In the genomic region with DNA sequence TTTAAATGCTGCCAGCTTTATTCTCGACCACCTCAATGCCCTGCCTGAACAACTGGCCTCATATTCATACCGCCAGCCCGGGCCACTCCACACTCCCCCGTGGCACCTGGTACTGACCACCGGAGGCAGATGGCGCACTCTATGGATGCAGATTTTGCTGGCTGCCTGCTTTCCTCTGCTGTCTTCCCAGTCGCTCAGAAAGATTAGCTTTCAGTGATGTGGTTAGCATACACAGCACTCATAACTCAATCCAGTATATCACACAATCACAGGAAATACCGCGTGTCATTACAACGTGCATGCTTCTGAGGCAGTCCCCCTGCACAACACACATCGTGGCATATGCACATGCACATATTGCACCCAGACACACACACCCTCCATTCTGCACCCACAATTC, we compare ENCODE assay signal across 10 cellular contexts.
DNase-seq lines count a peak whose midpoint lies in the region; ATAC-seq, FAIRE-seq and TF ChIP-seq lines count a peak whose summit lies in the region.
"Had no signal": no experiment of that assay in that cellular context is flagged by ENCODE, and none has a peak within 500 bp of the region (broad histone marks: within the 10 kb centered on the region; RNA-seq: fewer than 3 reads in every experiment).

No MANE protein-coding gene starts in this region.

- no peak overlapping the region for H3K4me3 ChIP-seq in HCT116 (replicated peaks in 1 of 2; ENCODE audit: low read depth in 1 of 2, low read length in 2 of 2)
- H3K4me3 ChIP-seq in pancreas, result no peak overlapping the region
- H3K4me3 ChIP-seq: prostate gland had no signal

- ATAC-seq in HCT116 (peak; percentile 79), pancreas (no peak)

- H3K9me3 ChIP-seq in HCT116 (ENCODE audit: control insufficient read depth in 1 of 2, insufficient read depth in 1 of 2, low read depth in 1 of 2, low read length in 2 of 2) (no peaks in the 10 kb centered on the region), pancreas (no peaks in the 10 kb centered on the region)
- H3K9me3 ChIP-seq: prostate gland had no signal

- POLR2A ChIA-PET in HCT116 (lab: Charles Lee), result no interaction called here

- H3K4me1 ChIP-seq in HCT116 (ENCODE audit: control insufficient read depth in 1 of 2, insufficient read depth in 2 of 2, low read length in 2 of 2) (no peaks in the 10 kb centered on the region), pancreas (no peaks in the 10 kb centered on the region)
- H3K4me1 ChIP-seq: prostate gland had no signal

- DNase-seq in CMK (ENCODE audit: low read depth) (peak; percentile 20), HCT116 (ENCODE audit: low read depth, low spot score) (no peak), amniotic epithelial cell (ENCODE audit: low read depth) (peak; percentile 8), myocyte (ENCODE audit: low read depth) (peak; percentile 15), pancreas (no peak), COR-L47 (lab: John Stamatoyannopoulos, UW) (no peak), Kasumi-1 (lab: John Stamatoyannopoulos, UW) (no peak)
- DNase-seq: activated effector memory CD4-positive, alpha-beta T cell treated with Interleukin-2 at 50 U/mL for 16 hours had no signal

- no TSS peak for BruUV-seq in HCT116 (replicated peaks; lab: Mats Ljungman, UMichigan)

- TF ChIP-seq POLR2A in HCT116 (IDR thresholded peaks at IDR 0.05; ENCODE audit: borderline replicate concordance, extremely low read depth, insufficient read depth, insufficient read length), result no peak

- no peaks in the 10 kb centered on the region for H3K36me3 ChIP-seq in HCT116 (ENCODE audit: control insufficient read depth in 1 of 2, insufficient read depth in 2 of 2, low read length in 2 of 2)
- no peaks in the 10 kb centered on the region for H3K36me3 ChIP-seq in pancreas
- H3K36me3 ChIP-seq: prostate gland had no signal

- CTCF ChIA-PET in HCT116 (lab: Charles Lee), result no interaction called here

- RAD21 ChIA-PET in HCT116 (lab: Charles Lee; ENCODE audit: low non-redundant PET in 1 of 2, low total read pairs in 2 of 2, uncharacterized antibody in 2 of 2, unreplicated experiment in 2 of 2), result no interaction called here

- no peak for TF ChIP-seq RAD21 in HCT116 (IDR thresholded peaks at IDR 0.05; ENCODE audit: low read depth)

- no peaks in the 10 kb centered on the region for H4K20me1 ChIP-seq in HCT116 (ENCODE audit: insufficient read depth)

- H3K27ac ChIP-seq in HCT116 (ENCODE audit: low read depth, low read length), result no peak overlapping the region
- H3K27ac ChIP-seq in pancreas, result no peak overlapping the region
- H3K27ac ChIP-seq: prostate gland had no signal

- H3K27me3 ChIP-seq in HCT116 (ENCODE audit: insufficient read depth, low read length) (no peaks in the 10 kb centered on the region), pancreas (peaks cover 0 to 4% (median 0%) of the 10 kb centered on the region in 4 donors)

- H3K79me2 ChIP-seq in HCT116 (ENCODE audit: insufficient read depth, low read length), result no peaks in the 10 kb centered on the region

- no peak for FAIRE-seq in pancreas (lab: Jason Lieb, UNC)
- FAIRE-seq: endometrium had no signal

- 61 to 68% methylated on average over 11 of the region's 11 CpGs for WGBS in pancreas, 2 donors

- no peak overlapping the region for H2AFZ ChIP-seq in HCT116 (ENCODE audit: low read depth, low read length, poor library complexity, severe bottlenecking)

- TF ChIP-seq CTCF in HCT116 (IDR thresholded peaks at IDR 0.05 in 2 of 3, conservative IDR thresholded peaks at IDR 0.05 in 1 of 3; ENCODE audit: borderline replicate concordance in 1 of 3, insufficient read depth in 1 of 3, low read depth in 2 of 3, low read length in 2 of 3), result peak in 1 of 3 experiments; percentile 28; a peak in 2 of 6 replicates
- no peak for TF ChIP-seq CTCF in pancreas (IDR thresholded peaks at IDR 0.05)

- no peak overlapping the region for H3K9ac ChIP-seq in HCT116 (ENCODE audit: low read length)

- intact Hi-C loops in HCT116 (cut with micrococcal nuclease) (no loop called here), pancreas (cut with DNase I) (no loop called here)

- H3K4me2 ChIP-seq in HCT116 (ENCODE audit: low read length), result no peak overlapping the region

- H3K9me2 ChIP-seq in HCT116 (ENCODE audit: insufficient read depth), result no peaks in the 10 kb centered on the region

TF ChIP-seq in HCT116, 20 proteins besides CTCF, POLR2A, EP300 and RAD21:
- TF ChIP-seq JUND (IDR thresholded peaks at IDR 0.05), result no peak
- TF ChIP-seq, protein P1, sequence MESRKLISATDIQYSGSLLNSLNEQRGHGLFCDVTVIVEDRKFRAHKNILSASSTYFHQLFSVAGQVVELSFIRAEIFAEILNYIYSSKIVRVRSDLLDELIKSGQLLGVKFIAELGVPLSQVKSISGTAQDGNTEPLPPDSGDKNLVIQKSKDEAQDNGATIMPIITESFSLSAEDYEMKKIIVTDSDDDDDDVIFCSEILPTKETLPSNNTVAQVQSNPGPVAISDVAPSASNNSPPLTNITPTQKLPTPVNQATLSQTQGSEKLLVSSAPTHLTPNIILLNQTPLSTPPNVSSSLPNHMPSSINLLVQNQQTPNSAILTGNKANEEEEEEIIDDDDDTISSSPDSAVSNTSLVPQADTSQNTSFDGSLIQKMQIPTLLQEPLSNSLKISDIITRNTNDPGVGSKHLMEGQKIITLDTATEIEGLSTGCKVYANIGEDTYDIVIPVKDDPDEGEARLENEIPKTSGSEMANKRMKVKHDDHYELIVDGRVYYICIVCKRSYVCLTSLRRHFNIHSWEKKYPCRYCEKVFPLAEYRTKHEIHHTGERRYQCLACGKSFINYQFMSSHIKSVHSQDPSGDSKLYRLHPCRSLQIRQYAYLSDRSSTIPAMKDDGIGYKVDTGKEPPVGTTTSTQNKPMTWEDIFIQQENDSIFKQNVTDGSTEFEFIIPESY (IDR thresholded peaks at IDR 0.05; ENCODE audit: extremely low read depth, insufficient replicate concordance, low read length), result no peak
- TF ChIP-seq ZNF274 (IDR thresholded peaks at IDR 0.05; ENCODE audit: low read depth, low read length), result no peak
- TF ChIP-seq ZFX (IDR thresholded peaks at IDR 0.05), result no peak
- no peak for TF ChIP-seq EZH2 (IDR thresholded peaks at IDR 0.05)
- no peak for TF ChIP-seq SIN3A (IDR thresholded peaks at IDR 0.05; ENCODE audit: low read depth)
- no peak for TF ChIP-seq EGR1 (IDR thresholded peaks at IDR 0.05; ENCODE audit: low read depth)
- TF ChIP-seq ATF3 (IDR thresholded peaks at IDR 0.05), result no peak
- no peak for TF ChIP-seq MAX (IDR thresholded peaks at IDR 0.05)
- no peak for TF ChIP-seq POLR2AphosphoS5 (IDR thresholded peaks at IDR 0.05; ENCODE audit: low read depth, low read length)
- no peak for TF ChIP-seq EZH2phosphoT487 (IDR thresholded peaks at IDR 0.05; ENCODE audit: borderline replicate concordance)
- TF ChIP-seq ELF1 (IDR thresholded peaks at IDR 0.05; ENCODE audit: borderline replicate concordance, low read depth), result no peak
- no peak for TF ChIP-seq FOSL1 (IDR thresholded peaks at IDR 0.05; ENCODE audit: low read depth)

Comparison
In these comparisons a context has a peak if more than half of its experiments do, and no peak if none do; other contexts are left out.
1. DNase-seq: peak in CMK (single experiment), amniotic epithelial cell (single experiment) and myocyte (single experiment); none in HCT116 (single experiment), pancreas (0 of 6), COR-L47 (single experiment) and Kasumi-1 (0 of 2).